ENCODE assay signal across 22 cellular contexts in genomic region chr11:76246271-76246933, GRCh38. TPM values are rescaled to one million over a fixed set of nuclear protein-coding genes. Genes with fewer than 3 reads are reported as not detected.
DNase-seq lines count a peak whose midpoint lies in the region; ATAC-seq, FAIRE-seq and TF ChIP-seq lines count a peak whose summit lies in the region.
"Had no signal": no experiment of that assay in that cellular context is flagged by ENCODE, and none has a peak within 500 bp of the region (broad histone marks: within the 10 kb centered on the region; RNA-seq: fewer than 3 reads in every experiment).

No MANE protein-coding gene starts in this region.

- H2BK120ac ChIP-seq in H1 (replicated peaks; ENCODE audit: low read depth, low read length) = no peak overlapping the region

- H2BK20ac ChIP-seq in H1 (ENCODE audit: low read length) = no peak overlapping the region

- no peaks in the 10 kb centered on the region for H3K79me1 ChIP-seq in H1 (ENCODE audit: low read depth, low read length)

- H3K79me2 ChIP-seq in H1 (ENCODE audit: control insufficient read depth in 1 of 2, insufficient read depth in 2 of 2, low read length in 2 of 2) (no peaks in the 10 kb centered on the region), osteoblast (ENCODE audit: insufficient read depth, low read length) (no peaks in the 10 kb centered on the region)

- peaks cover 2% of the 10 kb centered on the region; the same call in 1 of the 2 replicates for H3K23me2 ChIP-seq in H1 (ENCODE audit: low read depth, low read length)

- no peak for FAIRE-seq in H1 (lab: Jason Lieb, UNC)
- no peak for FAIRE-seq in D721Med (lab: Jason Lieb, UNC)
- FAIRE-seq: A549, HTR-8/SVneo had no signal

- no peak overlapping the region for H2AK5ac ChIP-seq in H1 (ENCODE audit: low read depth, low read length)

- H4K20me1 ChIP-seq in H1 (replicated peaks in 1 of 2; ENCODE audit: control insufficient read depth in 1 of 2, insufficient read depth in 2 of 2, low read length in 2 of 2) = no peaks in the 10 kb centered on the region
- H4K20me1 ChIP-seq in osteoblast (ENCODE audit: insufficient read depth, low read length) = no peaks in the 10 kb centered on the region

- H3K36me3 ChIP-seq in H1 (ENCODE audit: control insufficient read depth in 2 of 4, insufficient read depth in 4 of 4, low read length in 3 of 4) (no peaks in the 10 kb centered on the region), osteoblast (ENCODE audit: insufficient read depth, low read length) (no peaks in the 10 kb centered on the region)

- TF ChIP-seq RAD21 in H1 (IDR thresholded peaks at IDR 0.05 in 1 of 2, conservative IDR thresholded peaks at IDR 0.05 in 1 of 2; ENCODE audit: low read depth in 2 of 2, low read length in 2 of 2) = no peak

- ATAC-seq in Right ventricle myocardium superior (ENCODE audit: poor library complexity) (no peak), Right ventricle myocardium inferior (no peak)
- ATAC-seq: A549, GM23338, HCT116 had no signal

- no peak overlapping the region for H3K23ac ChIP-seq in H1 (ENCODE audit: insufficient read length)

- H3K9me3 ChIP-seq in H1 (ENCODE audit: insufficient read depth in 2 of 2, low read depth in 1 of 2, low read length in 1 of 2) (no peaks in the 10 kb centered on the region), osteoblast (ENCODE audit: low read depth, low read length) (no peaks in the 10 kb centered on the region)
- H3K9me3 ChIP-seq: A549 had no signal

- CTCF ChIA-PET in H1 (lab: Charles Lee; ENCODE audit: partially characterized antibody) = interaction anchor here (0.9 to 11.7 kb wide), 14 partner anchors 10 to 94 kb away, joined by 3 to 83 read pairs (median 8); partner anchors contain the start of gene WNT11

- H3K27ac ChIP-seq in H1 (ENCODE audit: low read depth, low read length) (no peak overlapping the region), osteoblast (ENCODE audit: low read depth, low read length) (no peak overlapping the region)
- H3K27ac ChIP-seq: 22Rv1, A549, C4-2B had no signal

- H3K4me2 ChIP-seq in H1 (ENCODE audit: insufficient read depth in 1 of 2, low read depth in 2 of 2, low read length in 2 of 2) (no peak overlapping the region), osteoblast (ENCODE audit: insufficient read depth, low read length) (no peak overlapping the region)
- H3K4me2 ChIP-seq: A549, GM23338 had no signal

- TF ChIP-seq POLR2A in H1 (IDR thresholded peaks at IDR 0.05; ENCODE audit: control extremely low read depth in 1 of 2, low read depth in 2 of 2, low read length in 2 of 2) = no peak

- no peak for TF ChIP-seq CTCF in H1 (IDR thresholded peaks at IDR 0.05; ENCODE audit: control extremely low read depth in 1 of 3, insufficient read depth in 1 of 3, low read depth in 1 of 3, low read length in 3 of 3)
- TF ChIP-seq CTCF in osteoblast (IDR thresholded peaks at IDR 0.05; ENCODE audit: extremely low read depth, low read depth, low read length) = no peak
- no peak for TF ChIP-seq CTCF in D721Med (IDR thresholded peaks at IDR 0.05; ENCODE audit: insufficient read depth, missing control alignments)

- H4K8ac ChIP-seq in H1 (ENCODE audit: extremely low read depth, insufficient read depth, low read length) = no peak overlapping the region

- H4K5ac ChIP-seq in H1 (ENCODE audit: insufficient read length, low read depth, low read length) = no peak overlapping the region

- 89% methylated on average over 11 of the region's 11 CpGs; no CpG with 5 or more reads in 1 of the 2 experiments for WGBS in H1 (ENCODE audit: extremely low coverage in 1 of 2, insufficient coverage in 1 of 2, insufficient read length in 1 of 2, insufficient replicate concordance in 2 of 2, low coverage in 1 of 2, low lambda C conversion rate in 2 of 2, missing lambda C conversion rate in 1 of 2), 2 experiments

- H3K4me3 ChIP-seq in H1 (ENCODE audit: extremely low read depth in 1 of 4, insufficient read depth in 2 of 4, low read depth in 3 of 4, low read length in 4 of 4) (no peak overlapping the region), osteoblast (ENCODE audit: insufficient read depth, low read length) (no peak overlapping the region)
- H3K4me3 ChIP-seq: A549, GM23338 had no signal

- POLR2A ChIA-PET in H1 (lab: Charles Lee; ENCODE audit: partially characterized antibody) = interaction anchor here (1.0 to 5.9 kb wide), 3 partner anchors 11 to 37 kb away, joined by 3 to 38 read pairs (median 3); no protein-coding TSS in a partner anchor

- H3K18ac ChIP-seq in H1 (ENCODE audit: extremely low read depth, low read length) = no peak overlapping the region

- H2AFZ ChIP-seq in H1 (ENCODE audit: low read length) (no peak overlapping the region), osteoblast (ENCODE audit: low read length) (no peak overlapping the region)
- H2AFZ ChIP-seq: GM23338 had no signal

- TF ChIP-seq EP300 in H1 (IDR thresholded peaks at IDR 0.05; ENCODE audit: borderline replicate concordance in 1 of 2, low read depth in 2 of 2, low read length in 2 of 2) = no peak

- no peak overlapping the region for H4K91ac ChIP-seq in H1 (replicated peaks; ENCODE audit: insufficient read length, low read length)

- H2BK15ac ChIP-seq in H1 (ENCODE audit: low read length) = no peak overlapping the region

- H2BK12ac ChIP-seq in H1 (ENCODE audit: low read depth, low read length) = no peak overlapping the region

- H3K27me3 ChIP-seq in H1 (replicated peaks in 1 of 4; ENCODE audit: control insufficient read depth in 3 of 4, extremely low read depth in 1 of 4, insufficient read depth in 3 of 4, low read length in 3 of 4) (peaks cover 2 to 18% (median 16%) of the 10 kb centered on the region in 4 experiments), osteoblast (ENCODE audit: insufficient read depth, low read length) (peaks cover 25% of the 10 kb centered on the region)

- no peak overlapping the region for H3K4ac ChIP-seq in H1 (replicated peaks; ENCODE audit: insufficient read length, low read depth, low read length)

- no peak overlapping the region for H3K9ac ChIP-seq in H1 (replicated peaks in 1 of 4; ENCODE audit: extremely low read depth in 1 of 4, low read depth in 3 of 4, low read length in 3 of 4)

- H3K14ac ChIP-seq in H1 (ENCODE audit: insufficient read length) = no peak overlapping the region

- peak; percentile 26 for DNase-seq in Right ventricle myocardium superior
- no peak for DNase-seq in Right ventricle myocardium inferior (ENCODE audit: missing footprints)
- DNase-seq in H1 (ENCODE audit: low read depth in 1 of 2, low spot score in 2 of 2) = no peak
- DNase-seq in osteoblast (ENCODE audit: insufficient read length, low spot score, missing footprints) = peak; percentile 59
- DNase-seq in D721Med (ENCODE audit: insufficient read length, low spot score) = no peak
- no peak for DNase-seq in activated T-cell treated with anti-CD3 and anti-CD28 coated beads for 4 hours
- DNase-seq in SW 1271 (lab: John Stamatoyannopoulos, UW) = no peak
- DNase-seq: AML-193; Caco-2; CD4-positive, alpha-beta T cell; DMS153; DMS79; GF-D8; H7; HFFc6; IMR-90 had no signal

- peaks cover 0 to 14% (median 8%) of the 10 kb centered on the region in 4 experiments; a peak in 6 of 7 replicates for H3K4me1 ChIP-seq in H1 (replicated peaks in 1 of 4; ENCODE audit: control insufficient read depth in 3 of 4, insufficient read depth in 4 of 4, low read length in 3 of 4)
- peaks cover 2% of the 10 kb centered on the region for H3K4me1 ChIP-seq in osteoblast (ENCODE audit: insufficient read depth, low read length)
- H3K4me1 ChIP-seq: A549, Caco-2 had no signal

- intact Hi-C loops in Right ventricle myocardium superior (cut with DNase I) = no loop called here
- intact Hi-C loops in Right ventricle myocardium inferior (cut with DNase I) = no loop called here

- H2BK5ac ChIP-seq in H1 (ENCODE audit: low read depth, low read length) = no peak overlapping the region

- H3K56ac ChIP-seq in H1 (replicated peaks; ENCODE audit: insufficient read length, low read depth, low read length) = no peak overlapping the region

TF ChIP-seq in H1, 55 proteins besides CTCF, POLR2A, EP300 and RAD21:
- TF ChIP-seq CBX5 (IDR thresholded peaks at IDR 0.05; ENCODE audit: low read depth, low read length) (no peak), YY1 (IDR thresholded peaks at IDR 0.05; ENCODE audit: low read depth, low read length) (0 out of 2 replicates have a peak, but pooled peaks have one; percentile 17), SAP30 (IDR thresholded peaks at IDR 0.05; ENCODE audit: insufficient read depth, insufficient replicate concordance, low read length) (no peak)
TF ChIP-seq in H1: peak in this region for 1.

RNA-seq across cellular contexts. Expression of gene WNT11, which starts 40.1 kb away (rescaled TPM):
- 20.0 TPM for total RNA-seq in Right ventricle myocardium superior
- total RNA-seq in Right ventricle myocardium inferior = 18.2 TPM
- total RNA-seq in H1 (2021; fragmentation: NEBNext Ultra II Directional; extraction: Animal tissue kit (Norgen Biotek cat#: 25700)) = 0.45 TPM in 1 of 2 replicates, not detected in the other
- 0.11 and 0.22 TPM in 2 replicates for polyA plus RNA-seq in H1 (2011; rRNA removed)
- 0.16 TPM for polyA plus RNA-seq in H1 (2011; cell fraction: cytosol; rRNA removed)
- 0.14 TPM for polyA plus RNA-seq in H1 (2011; cell fraction: nucleus; rRNA removed)
- 0.08 to 0.16 TPM (median 0.09 TPM) in 3 of 4 replicates, not detected in the other for polyA plus RNA-seq in H1 (2012, experiment 1 of 2)
- polyA plus RNA-seq in H1 (2012, experiment 2 of 2) = not detected
- polyA plus RNA-seq in H1 (2013, experiment 1 of 2) = 0.10 TPM
- 0.15 TPM for polyA plus RNA-seq in H1 (2013, experiment 2 of 2)
- polyA minus RNA-seq in H1 (2011; rRNA and poly(A)+ RNA removed) = not detected in 2 replicates
- not detected for polyA minus RNA-seq in H1 (2011; cell fraction: cytosol; rRNA and poly(A)+ RNA removed)
- not detected for polyA minus RNA-seq in H1 (2011; cell fraction: nucleus; rRNA and poly(A)+ RNA removed)
- under 0.01 and 0.36 TPM in 2 replicates for total RNA-seq in osteoblast
- total RNA-seq: HFFc6, IMR-90 had no signal

Comparison
In these comparisons a context has a peak if more than half of its experiments do, and no peak if none do; other contexts are left out.
1. DNase-seq: peak in Right ventricle myocardium superior (single experiment) and osteoblast (single experiment); none in Right ventricle myocardium inferior (single experiment), H1 (0 of 2), D721Med (single experiment), activated T-cell treated with anti-CD3 and anti-CD28 coated beads for 4 hours (single experiment) and SW 1271 (0 of 2).
2. RNA of gene WNT11, which starts 40.1 kb away (total RNA-seq): 20.0 TPM in Right ventricle myocardium superior (single experiment) and 18.2 TPM in Right ventricle myocardium inferior (single experiment); 0.45 TPM in H1 and under 0.01 to 0.36 TPM in osteoblast; every median in the first group is over 10 times any median in the second.